12 cellular contexts compared by ENCODE assay signal in genomic region chr19:55472463-55472862, GRCh38. TPM values are rescaled to one million over a fixed set of nuclear protein-coding genes. Genes with fewer than 3 reads are reported as not detected.
A peak's percentile ranks its signal among the peaks of the same experiment; 100 is the strongest.
DNase-seq lines count a peak whose midpoint lies in the region; FAIRE-seq and TF ChIP-seq lines count a peak whose summit lies in the region.
"Had no signal": no experiment of that assay in that cellular context is flagged by ENCODE, and none has a peak within 500 bp of the region (broad histone marks: within the 10 kb centered on the region; RNA-seq: fewer than 3 reads in every experiment).

No MANE protein-coding gene starts in this region.

- H3K27ac ChIP-seq in H1 (ENCODE audit: low read depth, low read length) (no peak overlapping the region), Karpas-422 (ENCODE audit: low read length) (no peak overlapping the region)

- no peaks in the 10 kb centered on the region for H3K9me2 ChIP-seq in Karpas-422 (replicated peaks; ENCODE audit: insufficient read depth, low read length)

- H3K23me2 ChIP-seq in H1 (ENCODE audit: low read depth, low read length) = peaks cover 3% of the 10 kb centered on the region

- no peaks in the 10 kb centered on the region for H3K36me3 ChIP-seq in H1 (ENCODE audit: control insufficient read depth in 2 of 4, insufficient read depth in 4 of 4, low read length in 3 of 4)
- no peaks in the 10 kb centered on the region for H3K36me3 ChIP-seq in skeletal muscle satellite cell (ENCODE audit: insufficient read depth, low read length)
- no peaks in the 10 kb centered on the region for H3K36me3 ChIP-seq in Karpas-422 (ENCODE audit: insufficient read depth, low read length)
- H3K36me3 ChIP-seq: SJCRH30 had no signal

- no peak overlapping the region for H3K4ac ChIP-seq in H1 (replicated peaks; ENCODE audit: insufficient read length, low read depth, low read length)

- no peak for TF ChIP-seq POLR2A in H1 (IDR thresholded peaks at IDR 0.05; ENCODE audit: control extremely low read depth in 1 of 2, low read depth in 2 of 2, low read length in 2 of 2)

- TF ChIP-seq EP300 in H1 (IDR thresholded peaks at IDR 0.05; ENCODE audit: borderline replicate concordance in 1 of 2, low read depth in 2 of 2, low read length in 2 of 2) = no peak

- H4K5ac ChIP-seq in H1 (ENCODE audit: insufficient read length, low read depth, low read length) = no peak overlapping the region

- H2BK20ac ChIP-seq in H1 (ENCODE audit: low read length) = no peak overlapping the region; the same call in 1 of the 2 replicates

- no peak overlapping the region for H2AFZ ChIP-seq in H1 (ENCODE audit: low read length)
- H2AFZ ChIP-seq in Karpas-422 (ENCODE audit: low read length) = no peak overlapping the region

- H3K18ac ChIP-seq in H1 (ENCODE audit: extremely low read depth, low read length) = no peak overlapping the region

- H3K9me3 ChIP-seq in H1 (ENCODE audit: insufficient read depth in 2 of 2, low read depth in 1 of 2, low read length in 1 of 2) = no peaks in the 10 kb centered on the region
- no peaks in the 10 kb centered on the region for H3K9me3 ChIP-seq in skeletal muscle satellite cell (replicated peaks; ENCODE audit: low read length)
- H3K9me3 ChIP-seq in Karpas-422 (ENCODE audit: low read length) = no peaks in the 10 kb centered on the region
- H3K9me3 ChIP-seq: SJCRH30 had no signal

- H2BK12ac ChIP-seq in H1 (ENCODE audit: low read depth, low read length) = no peak overlapping the region

- no peak overlapping the region; the same call in 1 of the 2 replicates for H4K8ac ChIP-seq in H1 (ENCODE audit: extremely low read depth, insufficient read depth, low read length)

- POLR2A ChIA-PET in H1 (lab: Charles Lee; ENCODE audit: partially characterized antibody) = interaction anchor here (2.1 to 7.6 kb wide), 2 partner anchors 18 to 127 kb away, joined by 5 to 57 read pairs; partner anchors contain the start of genes FIZ1, SSC5D and ZNF524

- H3K4me3 ChIP-seq in H1 (ENCODE audit: extremely low read depth in 1 of 4, insufficient read depth in 2 of 4, low read depth in 3 of 4, low read length in 4 of 4) = no peak overlapping the region
- no peak overlapping the region for H3K4me3 ChIP-seq in skeletal muscle satellite cell (ENCODE audit: low read length)
- H3K4me3 ChIP-seq in Karpas-422 (ENCODE audit: low read length) = no peak overlapping the region

- H3K56ac ChIP-seq in H1 (replicated peaks; ENCODE audit: insufficient read length, low read depth, low read length) = no peak overlapping the region

- 97% methylated on average over 8 of the region's 8 CpGs; no CpG with 5 or more reads in 1 of the 2 experiments for WGBS in H1 (ENCODE audit: extremely low coverage in 1 of 2, insufficient coverage in 1 of 2, insufficient read length in 1 of 2, insufficient replicate concordance in 2 of 2, low coverage in 1 of 2, low lambda C conversion rate in 2 of 2, missing lambda C conversion rate in 1 of 2), 2 experiments

- no peak overlapping the region for H2BK120ac ChIP-seq in H1 (replicated peaks; ENCODE audit: low read depth, low read length)

- H3K79me1 ChIP-seq in H1 (ENCODE audit: low read depth, low read length) = peaks cover 2% of the 10 kb centered on the region; the same call in 1 of the 2 replicates

- H2BK5ac ChIP-seq in H1 (ENCODE audit: low read depth, low read length) = 0 out of 2 replicates have a peak overlapping the region, but pooled peaks have one; percentile 35

- no peak overlapping the region for H3K9ac ChIP-seq in H1 (replicated peaks in 1 of 4; ENCODE audit: extremely low read depth in 1 of 4, low read depth in 3 of 4, low read length in 3 of 4)
- peak overlapping the region; percentile 67 for H3K9ac ChIP-seq in skeletal muscle satellite cell (ENCODE audit: low read depth, low read length)
- H3K9ac ChIP-seq in Karpas-422 (ENCODE audit: low read length) = no peak overlapping the region

- H2BK15ac ChIP-seq in H1 (ENCODE audit: low read length) = peak overlapping the region; percentile 81; the same call in 1 of the 2 replicates

- no peak overlapping the region for H2AK5ac ChIP-seq in H1 (ENCODE audit: low read depth, low read length)

- DNase-seq in HT1080 (ENCODE audit: low read depth) = peak; percentile 80
- DNase-seq in H1 (ENCODE audit: low read depth in 1 of 2, low spot score in 2 of 2) = no peak
- DNase-seq in effector CD4-positive, alpha-beta T cell = no peak
- DNase-seq in NCI-H69 (lab: John Stamatoyannopoulos, UW) = no peak
- DNase-seq in Karpas-422 = no peak
- DNase-seq: activated CD4-positive, alpha-beta T cell treated with anti-CD3 and anti-CD28 coated beads for 48 hours; activated naive CD4-positive, alpha-beta T cell treated with anti-CD3 and anti-CD28 coated beads for 36 hours; DMS79; NCI-H2227 treated with DMSO at 0.1 percent for 48 hours; stimulated activated CD4-positive, alpha-beta T cell treated with anti-CD3 and anti-CD28 coated beads, Interleukin-1b, Interleukin-23, amount 100 ng/mL, for 48 hours had no signal

- no peak overlapping the region for H3K23ac ChIP-seq in H1 (ENCODE audit: insufficient read length)

- no peaks in the 10 kb centered on the region for H3K79me2 ChIP-seq in H1 (ENCODE audit: control insufficient read depth in 1 of 2, insufficient read depth in 2 of 2, low read length in 2 of 2)
- no peaks in the 10 kb centered on the region for H3K79me2 ChIP-seq in Karpas-422 (ENCODE audit: low read length)

- no peak for TF ChIP-seq CTCF in H1 (IDR thresholded peaks at IDR 0.05; ENCODE audit: control extremely low read depth in 1 of 3, insufficient read depth in 1 of 3, low read depth in 1 of 3, low read length in 3 of 3)

- CTCF ChIA-PET in H1 (lab: Charles Lee; ENCODE audit: partially characterized antibody) = interaction anchor here (1.4 to 2.1 kb wide), 3 partner anchors 11 to 44 kb away, joined by 3 to 5 read pairs (median 5); partner anchors contain the start of gene NAT14

- no peak overlapping the region for H4K91ac ChIP-seq in H1 (replicated peaks; ENCODE audit: insufficient read length, low read length)

- no peak overlapping the region for H3K14ac ChIP-seq in H1 (ENCODE audit: insufficient read length)

- no peaks in the 10 kb centered on the region; a peak in 2 of 7 replicates for H3K27me3 ChIP-seq in H1 (replicated peaks in 1 of 4; ENCODE audit: control insufficient read depth in 3 of 4, extremely low read depth in 1 of 4, insufficient read depth in 3 of 4, low read length in 3 of 4)
- no peaks in the 10 kb centered on the region for H3K27me3 ChIP-seq in skeletal muscle satellite cell (ENCODE audit: control insufficient read depth, insufficient read depth, low read length)
- H3K27me3 ChIP-seq in Karpas-422 (ENCODE audit: low read length) = no peaks in the 10 kb centered on the region
- H3K27me3 ChIP-seq: SJCRH30 had no signal

- TF ChIP-seq RAD21 in H1 (IDR thresholded peaks at IDR 0.05 in 1 of 2, conservative IDR thresholded peaks at IDR 0.05 in 1 of 2; ENCODE audit: low read depth in 2 of 2, low read length in 2 of 2) = no peak

- peaks cover 0 to 13% (median 6%) of the 10 kb centered on the region in 4 experiments; a peak in 5 of 7 replicates for H3K4me1 ChIP-seq in H1 (replicated peaks in 1 of 4; ENCODE audit: control insufficient read depth in 3 of 4, insufficient read depth in 4 of 4, low read length in 3 of 4)
- H3K4me1 ChIP-seq in skeletal muscle satellite cell (ENCODE audit: control insufficient read depth, insufficient read depth, low read length) = peaks cover 45% of the 10 kb centered on the region
- peaks cover 11% of the 10 kb centered on the region for H3K4me1 ChIP-seq in Karpas-422 (ENCODE audit: low read length)

- H3K4me2 ChIP-seq in H1 (ENCODE audit: insufficient read depth in 1 of 2, low read depth in 2 of 2, low read length in 2 of 2) = no peak overlapping the region
- no peak overlapping the region for H3K4me2 ChIP-seq in skeletal muscle satellite cell (ENCODE audit: low read length)
- H3K4me2 ChIP-seq in Karpas-422 (ENCODE audit: low read depth, low read length, poor library complexity, severe bottlenecking) = no peak overlapping the region

- no peak for FAIRE-seq in H1 (lab: Jason Lieb, UNC)

- H4K20me1 ChIP-seq in H1 (replicated peaks in 1 of 2; ENCODE audit: control insufficient read depth in 1 of 2, insufficient read depth in 2 of 2, low read length in 2 of 2) (no peaks in the 10 kb centered on the region), Karpas-422 (ENCODE audit: insufficient read depth, low read depth, low read length) (no peaks in the 10 kb centered on the region)

RNA-seq across cellular contexts. Expression of gene ZNF628, which starts 4.0 kb away (rescaled TPM):
- total RNA-seq in HT1080 (2014; rRNA removed; shearing (Covaris generic)) = 2.4 and 4.6 TPM in 2 replicates
- 5.4 and 7.1 TPM in 2 replicates for polyA plus RNA-seq in HT1080 (2015; cell fraction: cytosol; rRNA removed)
- 4.0 TPM in 2 replicates for polyA plus RNA-seq in HT1080 (2015; cell fraction: nucleus; rRNA removed)
- total RNA-seq in H1 (2021; fragmentation: NEBNext Ultra II Directional; extraction: Animal tissue kit (Norgen Biotek cat#: 25700)) = 10.8 and 12.9 TPM in 2 replicates
- polyA plus RNA-seq in H1 (2011; rRNA removed) = 1.7 and 4.5 TPM in 2 replicates
- polyA plus RNA-seq in H1 (2011; cell fraction: cytosol; rRNA removed) = 1.4 TPM
- 4.4 TPM for polyA plus RNA-seq in H1 (2011; cell fraction: nucleus; rRNA removed)
- polyA plus RNA-seq in H1 (2012, experiment 1 of 2) = 3.2 to 7.6 TPM (median 6.6 TPM) in 4 replicates
- 4.7 TPM for polyA plus RNA-seq in H1 (2012, experiment 2 of 2)
- 6.7 TPM for polyA plus RNA-seq in H1 (2013, experiment 1 of 2)
- polyA plus RNA-seq in H1 (2013, experiment 2 of 2) = 7.0 TPM
- 0.61 and 0.82 TPM in 2 replicates for polyA minus RNA-seq in H1 (2011; rRNA and poly(A)+ RNA removed)
- polyA minus RNA-seq in H1 (2011; cell fraction: cytosol; rRNA and poly(A)+ RNA removed) = 8.8 TPM
- polyA minus RNA-seq in H1 (2011; cell fraction: nucleus; rRNA and poly(A)+ RNA removed) = 7.2 TPM
- total RNA-seq in skeletal muscle satellite cell (2012; rRNA removed) = 0.66 and 2.0 TPM in 2 replicates
- 1.1 and 6.2 TPM in 2 replicates for total RNA-seq in Karpas-422 (2014; rRNA removed; shearing (Covaris generic); ENCODE audit: low replicate concordance)

RNA-seq across cellular contexts. Expression of gene C19orf85, which starts 7.9 kb away (rescaled TPM):
- total RNA-seq in HT1080 (2014; rRNA removed; shearing (Covaris generic)) = 0.10 TPM in 1 of 2 replicates, not detected in the other
- not detected in 2 replicates for polyA plus RNA-seq in HT1080 (2015; cell fraction: cytosol; rRNA removed)
- polyA plus RNA-seq in HT1080 (2015; cell fraction: nucleus; rRNA removed) = 0.16 TPM in 1 of 2 replicates, not detected in the other
- total RNA-seq in H1 (2021; fragmentation: NEBNext Ultra II Directional; extraction: Animal tissue kit (Norgen Biotek cat#: 25700)) = 3.2 and 3.6 TPM in 2 replicates
- 2.2 and 3.3 TPM in 2 replicates for polyA plus RNA-seq in H1 (2011; rRNA removed)
- 1.5 TPM for polyA plus RNA-seq in H1 (2011; cell fraction: cytosol; rRNA removed)
- polyA plus RNA-seq in H1 (2011; cell fraction: nucleus; rRNA removed) = 3.0 TPM
- polyA plus RNA-seq in H1 (2012, experiment 1 of 2) = 1.6 to 3.1 TPM (median 2.6 TPM) in 4 replicates
- polyA plus RNA-seq in H1 (2012, experiment 2 of 2) = 2.9 TPM
- polyA plus RNA-seq in H1 (2013, experiment 1 of 2) = 9.1 TPM
- polyA plus RNA-seq in H1 (2013, experiment 2 of 2) = 8.6 TPM
- polyA minus RNA-seq in H1 (2011; rRNA and poly(A)+ RNA removed) = 0.41 and 0.49 TPM in 2 replicates
- polyA minus RNA-seq in H1 (2011; cell fraction: cytosol; rRNA and poly(A)+ RNA removed) = not detected
- 2.1 TPM for polyA minus RNA-seq in H1 (2011; cell fraction: nucleus; rRNA and poly(A)+ RNA removed)
- total RNA-seq in skeletal muscle satellite cell (2012; rRNA removed) = not detected in 2 replicates
- not detected in 2 replicates for total RNA-seq in Karpas-422 (2014; rRNA removed; shearing (Covaris generic); ENCODE audit: low replicate concordance)
- total RNA-seq: activated naive CD4-positive, alpha-beta T cell treated with anti-CD3 and anti-CD28 coated beads for 36 hours; SJCRH30 had no signal

RNA-seq across cellular contexts. Expression of gene ISOC2, which starts 11.0 kb away (rescaled TPM):
- total RNA-seq in HT1080 (2014; rRNA removed; shearing (Covaris generic)) = 82.1 and 89.8 TPM in 2 replicates
- 39.3 and 47.1 TPM in 2 replicates for polyA plus RNA-seq in HT1080 (2015; cell fraction: cytosol; rRNA removed)
- polyA plus RNA-seq in HT1080 (2015; cell fraction: nucleus; rRNA removed) = 13.8 and 18.7 TPM in 2 replicates
- total RNA-seq in H1 (2021; fragmentation: NEBNext Ultra II Directional; extraction: Animal tissue kit (Norgen Biotek cat#: 25700)) = 96.9 and 106 TPM in 2 replicates
- polyA plus RNA-seq in H1 (2011; rRNA removed) = 152 and 195 TPM in 2 replicates
- 149 TPM for polyA plus RNA-seq in H1 (2011; cell fraction: cytosol; rRNA removed)
- polyA plus RNA-seq in H1 (2011; cell fraction: nucleus; rRNA removed) = 148 TPM
- polyA plus RNA-seq in H1 (2012, experiment 1 of 2) = 52.8 to 109 TPM (median 103 TPM) in 4 replicates
- 112 TPM for polyA plus RNA-seq in H1 (2012, experiment 2 of 2)
- polyA plus RNA-seq in H1 (2013, experiment 1 of 2) = 63.1 TPM
- 61.5 TPM for polyA plus RNA-seq in H1 (2013, experiment 2 of 2)
- 22.8 and 24.5 TPM in 2 replicates for polyA minus RNA-seq in H1 (2011; rRNA and poly(A)+ RNA removed)
- 51.8 TPM for polyA minus RNA-seq in H1 (2011; cell fraction: cytosol; rRNA and poly(A)+ RNA removed)
- polyA minus RNA-seq in H1 (2011; cell fraction: nucleus; rRNA and poly(A)+ RNA removed) = 69.9 TPM
- total RNA-seq in skeletal muscle satellite cell (2012; rRNA removed) = 86.7 and 97.9 TPM in 2 replicates
- 102 and 151 TPM in 2 replicates for total RNA-seq in Karpas-422 (2014; rRNA removed; shearing (Covaris generic); ENCODE audit: low replicate concordance)

RNA-seq across cellular contexts. Expression of gene NAT14, which starts 12.5 kb away (rescaled TPM):
- total RNA-seq in HT1080 (2014; rRNA removed; shearing (Covaris generic)) = 27.4 and 31.7 TPM in 2 replicates
- 34.2 and 37.5 TPM in 2 replicates for polyA plus RNA-seq in HT1080 (2015; cell fraction: cytosol; rRNA removed)
- polyA plus RNA-seq in HT1080 (2015; cell fraction: nucleus; rRNA removed) = 42.0 and 44.1 TPM in 2 replicates
- 69.1 and 71.2 TPM in 2 replicates for total RNA-seq in H1 (2021; fragmentation: NEBNext Ultra II Directional; extraction: Animal tissue kit (Norgen Biotek cat#: 25700))
- polyA plus RNA-seq in H1 (2011; rRNA removed) = 47.1 and 79.5 TPM in 2 replicates
- 51.3 TPM for polyA plus RNA-seq in H1 (2011; cell fraction: cytosol; rRNA removed)
- 132 TPM for polyA plus RNA-seq in H1 (2011; cell fraction: nucleus; rRNA removed)
- polyA plus RNA-seq in H1 (2012, experiment 1 of 2) = 61.3 to 71.3 TPM (median 67.2 TPM) in 4 replicates
- 81.6 TPM for polyA plus RNA-seq in H1 (2012, experiment 2 of 2)
- 91.7 TPM for polyA plus RNA-seq in H1 (2013, experiment 1 of 2)
- polyA plus RNA-seq in H1 (2013, experiment 2 of 2) = 105 TPM
- polyA minus RNA-seq in H1 (2011; rRNA and poly(A)+ RNA removed) = 7.1 and 10.9 TPM in 2 replicates
- polyA minus RNA-seq in H1 (2011; cell fraction: cytosol; rRNA and poly(A)+ RNA removed) = 14.2 TPM
- 14.5 TPM for polyA minus RNA-seq in H1 (2011; cell fraction: nucleus; rRNA and poly(A)+ RNA removed)
- 10.0 and 10.9 TPM in 2 replicates for total RNA-seq in skeletal muscle satellite cell (2012; rRNA removed)
- total RNA-seq in Karpas-422 (2014; rRNA removed; shearing (Covaris generic); ENCODE audit: low replicate concordance) = 29.7 and 57.2 TPM in 2 replicates

RNA-seq across cellular contexts. Expression of gene SSC5D, which starts 15.8 kb away (rescaled TPM):
- 0.05 and 0.07 TPM in 2 replicates for total RNA-seq in HT1080 (2014; rRNA removed; shearing (Covaris generic))
- 0.03 TPM in 1 of 2 replicates, not detected in the other for polyA plus RNA-seq in HT1080 (2015; cell fraction: cytosol; rRNA removed)
- not detected in 2 replicates for polyA plus RNA-seq in HT1080 (2015; cell fraction: nucleus; rRNA removed)
- 1.7 and 2.3 TPM in 2 replicates for total RNA-seq in H1 (2021; fragmentation: NEBNext Ultra II Directional; extraction: Animal tissue kit (Norgen Biotek cat#: 25700))
- 0.39 and 0.72 TPM in 2 replicates for polyA plus RNA-seq in H1 (2011; rRNA removed)
- 0.45 TPM for polyA plus RNA-seq in H1 (2011; cell fraction: cytosol; rRNA removed)
- polyA plus RNA-seq in H1 (2011; cell fraction: nucleus; rRNA removed) = 4.1 TPM
- polyA plus RNA-seq in H1 (2012, experiment 1 of 2) = 1.2 to 2.6 TPM (median 1.7 TPM) in 4 replicates
- polyA plus RNA-seq in H1 (2012, experiment 2 of 2) = 0.63 TPM
- polyA plus RNA-seq in H1 (2013, experiment 1 of 2) = 0.73 TPM
- polyA plus RNA-seq in H1 (2013, experiment 2 of 2) = 1.1 TPM
- polyA minus RNA-seq in H1 (2011; rRNA and poly(A)+ RNA removed) = 0.29 and 0.54 TPM in 2 replicates
- polyA minus RNA-seq in H1 (2011; cell fraction: cytosol; rRNA and poly(A)+ RNA removed) = 1.0 TPM
- 2.8 TPM for polyA minus RNA-seq in H1 (2011; cell fraction: nucleus; rRNA and poly(A)+ RNA removed)
- 11.9 and 24.2 TPM in 2 replicates for total RNA-seq in skeletal muscle satellite cell (2012; rRNA removed)
- total RNA-seq in Karpas-422 (2014; rRNA removed; shearing (Covaris generic); ENCODE audit: low replicate concordance) = 1.0 TPM in 1 of 2 replicates, not detected in the other
